8 cellular contexts compared by ENCODE assay signal in genomic region chr12:110741371-110741770, GRCh38. TPM values are rescaled to one million over a fixed set of nuclear protein-coding genes. Genes with fewer than 3 reads are reported as not detected.
DNase-seq lines count a peak whose midpoint lies in the region; ATAC-seq and TF ChIP-seq lines count a peak whose summit lies in the region.

No MANE protein-coding gene starts in this region.

- H3K27me3 Mint-ChIP-seq in activated T-helper 17 cell treated with anti-CD3 and anti-CD28 coated beads, Interleukin-2, amount 50 U/mL, for 72 hours, result no peaks in the 10 kb centered on the region
- no peaks in the 10 kb centered on the region for H3K27me3 Mint-ChIP-seq in stimulated activated memory B cell treated with anti-CD40 and anti-IgM and Interleukin-4, amounts not matched to agents 10 μg/mL and 1 μg/mL and 100 μg/mL, for 72 hours

- peak overlapping the region; percentile 97 for H3K27ac Mint-ChIP-seq in activated T-helper 17 cell treated with anti-CD3 and anti-CD28 coated beads, Interleukin-2, amount 50 U/mL, for 72 hours
- peak overlapping the region; percentile 85 for H3K27ac Mint-ChIP-seq in stimulated activated memory B cell treated with anti-CD40 and anti-IgM and Interleukin-4, amounts not matched to agents 10 μg/mL and 1 μg/mL and 100 μg/mL, for 72 hours

- H3K4me3 ChIP-seq in heart left ventricle, result peak overlapping the region; percentile 64 to 100 (median 97)
- peak overlapping the region; percentile 97 for H3K4me3 ChIP-seq in iPS-20b (ENCODE audit: low read length)

- H3K9me3 Mint-ChIP-seq in activated T-helper 17 cell treated with anti-CD3 and anti-CD28 coated beads, Interleukin-2, amount 50 U/mL, for 72 hours, result no peaks in the 10 kb centered on the region
- no peaks in the 10 kb centered on the region for H3K9me3 Mint-ChIP-seq in stimulated activated memory B cell treated with anti-CD40 and anti-IgM and Interleukin-4, amounts not matched to agents 10 μg/mL and 1 μg/mL and 100 μg/mL, for 72 hours

- no peaks in the 10 kb centered on the region for H3K9me3 ChIP-seq in heart left ventricle
- H3K9me3 ChIP-seq in iPS-20b (ENCODE audit: insufficient read depth, low read depth, low read length), result no peaks in the 10 kb centered on the region

- 0 to 2% (median 0%) methylated on average over 5 of the region's 5 CpGs for WGBS in heart left ventricle, 4 donors

- intact Hi-C loops in heart left ventricle (cut with DNase I), result loop anchor here in 4 of 10 donors (5.0 to 10.0 kb wide), 7 partner anchors 44 to 284 kb away; partner anchors contain the start of genes CCDC63 (in 1 of the 4) and HVCN1 (in 1 of the 4)
- intact Hi-C loops in left cardiac atrium (cut with DNase I), result loop anchor here in 1 of 2 donors (10.0 kb wide), 1 partner anchor 103 kb away; the partner anchor contains the start of gene CCDC63

- H3K36me3 Mint-ChIP-seq in activated T-helper 17 cell treated with anti-CD3 and anti-CD28 coated beads, Interleukin-2, amount 50 U/mL, for 72 hours (ENCODE audit: low read depth), result peaks cover 64% of the 10 kb centered on the region
- H3K36me3 Mint-ChIP-seq in stimulated activated memory B cell treated with anti-CD40 and anti-IgM and Interleukin-4, amounts not matched to agents 10 μg/mL and 1 μg/mL and 100 μg/mL, for 72 hours, result peaks cover 5% of the 10 kb centered on the region

- ATAC-seq in heart left ventricle, result no peak
- ATAC-seq in left cardiac atrium, result no peak
- ATAC-seq in activated T-helper 17 cell treated with anti-CD3 and anti-CD28 coated beads, Interleukin-2, amount 50 U/mL, for 72 hours (replicated peaks), result peak; percentile 6
- ATAC-seq in stimulated activated memory B cell treated with anti-CD40 and anti-IgM and Interleukin-4, amounts not matched to agents 10 μg/mL and 1 μg/mL and 100 μg/mL, for 72 hours, result no peak
- no peak for ATAC-seq in GM18868 (IDR thresholded peaks at IDR 0.05; ENCODE audit: unreplicated experiment)
- no peak for ATAC-seq in GM21381 (IDR thresholded peaks at IDR 0.05; ENCODE audit: unreplicated experiment)

- no peak for TF ChIP-seq CTCF in heart left ventricle (IDR thresholded peaks at IDR 0.05)

- no peak for TF ChIP-seq POLR2A in heart left ventricle (IDR thresholded peaks at IDR 0.05)

- H3K4me1 Mint-ChIP-seq in activated T-helper 17 cell treated with anti-CD3 and anti-CD28 coated beads, Interleukin-2, amount 50 U/mL, for 72 hours, result peaks cover 33% of the 10 kb centered on the region
- peaks cover 63% of the 10 kb centered on the region for H3K4me1 Mint-ChIP-seq in stimulated activated memory B cell treated with anti-CD40 and anti-IgM and Interleukin-4, amounts not matched to agents 10 μg/mL and 1 μg/mL and 100 μg/mL, for 72 hours

- H3K4me1 ChIP-seq in heart left ventricle (peaks cover 8 to 78% (median 54%) of the 10 kb centered on the region in 12 donors), iPS-20b (ENCODE audit: insufficient read depth, low read length) (peaks cover 21% of the 10 kb centered on the region)

- H3K9ac ChIP-seq in iPS-20b (ENCODE audit: low read depth, low read length), result peak overlapping the region; percentile 89

- H3K27me3 ChIP-seq in heart left ventricle, result no peaks in the 10 kb centered on the region
- no peaks in the 10 kb centered on the region for H3K27me3 ChIP-seq in iPS-20b (ENCODE audit: insufficient read depth, low read length)

- H3K36me3 ChIP-seq in heart left ventricle, result peaks cover 0 to 2% (median 0%) of the 10 kb centered on the region in 9 donors
- H3K36me3 ChIP-seq in iPS-20b (ENCODE audit: insufficient read depth, low read depth, low read length), result peaks cover 29% of the 10 kb centered on the region; the same call in 1 of the 2 replicates

- no peak for DNase-seq in heart left ventricle
- DNase-seq in left cardiac atrium, result no peak
- DNase-seq in NCI-H2081 treated with DMSO at 0.1 percent for 48 hours (lab: John Stamatoyannopoulos, UW), result no peak

- H3K4me3 Mint-ChIP-seq in activated T-helper 17 cell treated with anti-CD3 and anti-CD28 coated beads, Interleukin-2, amount 50 U/mL, for 72 hours, result peak overlapping the region; percentile 96
- H3K4me3 Mint-ChIP-seq in stimulated activated memory B cell treated with anti-CD40 and anti-IgM and Interleukin-4, amounts not matched to agents 10 μg/mL and 1 μg/mL and 100 μg/mL, for 72 hours, result peak overlapping the region; percentile 86

- peak overlapping the region; percentile 4 to 97 (median 94) for H3K27ac ChIP-seq in heart left ventricle
- H3K27ac ChIP-seq in iPS-20b (ENCODE audit: low read length), result no peak overlapping the region

RNA-seq across cellular contexts. Expression of gene PPP1CC, which starts 1.3 kb away (rescaled TPM):
- total RNA-seq in heart left ventricle, result 100 to 1,000 TPM; 110 to 207 (median 150) TPM
- polyA plus RNA-seq in heart left ventricle, result 100 to 1,000 TPM in 1 of 2 donors, 10 to 100 TPM in 1; 90.6 to 130 TPM
- 100 to 1,000 TPM; 137 to 174 TPM for total RNA-seq in left cardiac atrium
- 100 to 1,000 TPM; 185 to 259 TPM for total RNA-seq in activated T-helper 17 cell treated with anti-CD3 and anti-CD28 coated beads, Interleukin-2, amount 50 U/mL, for 72 hours

RNA-seq across cellular contexts. Expression of gene HVCN1, which starts 52.5 kb away (rescaled TPM):
- total RNA-seq in heart left ventricle (10 to 100 TPM in 6 of 9 donors, 1 to 10 TPM in 3; 4.1 to 55.3 (median 11.8) TPM), left cardiac atrium (10 to 100 TPM; 10.4 to 44.7 TPM)
- polyA plus RNA-seq in heart left ventricle, result 10 to 100 TPM in 1 of 2 donors, 1 to 10 TPM in 1; 9.5 to 13.6 TPM
- 1 to 10 TPM in 1 of 2 donors, under 1 TPM in 1; 0.71 to 1.7 TPM for total RNA-seq in activated T-helper 17 cell treated with anti-CD3 and anti-CD28 coated beads, Interleukin-2, amount 50 U/mL, for 72 hours
